Comparison of ENCODE assay signal across 14 cellular contexts in genomic region chr21:45056505-45056904, GRCh38.
"Had no signal": no experiment of that assay in that cellular context is flagged by ENCODE, and none has a peak within 500 bp of the region (broad histone marks: within the 10 kb centered on the region; RNA-seq: fewer than 3 reads in every experiment).

No MANE protein-coding gene starts in this region.

- H3K4me3 ChIP-seq: lower lobe of right lung, SK-N-MC, smooth muscle cell had no signal

- H3K9me3 ChIP-seq: lower lobe of right lung had no signal

- ATAC-seq: esophagus mucosa, lower lobe of right lung had no signal

- H3K36me3 ChIP-seq: lower lobe of right lung had no signal

- H3K4me1 ChIP-seq: lower lobe of right lung had no signal

- H3K27ac ChIP-seq: lower lobe of right lung, SK-N-MC had no signal

- DNase-seq: activated CD4-positive, alpha-beta T cell treated with anti-CD3 and anti-CD28 coated beads, Interleukin-2, amount 50 U/mL, for 1 hour; activated CD4-positive, CD25-positive, alpha-beta regulatory T cell; activated naive CD4-positive, alpha-beta T cell treated with Interleukin-2 at 50 U/mL for 16 hours; activated T-cell treated with anti-CD3 and anti-CD28 coated beads for 4 hours; dorsolateral prefrontal cortex; lower lobe of right lung; midbrain; stimulated activated CD4-positive, alpha-beta T cell treated with anti-CD3 and anti-CD28 coated beads, Interleukin-4, amount 100 ng/mL, for 4 hours; stimulated activated CD8-positive, alpha-beta memory T cell treated with anti-CD3 and anti-CD28 coated beads, Interleukin-4, amount 100 ng/mL, for 48 hours; stimulated activated naive CD4-positive, alpha-beta T cell treated with Interleukin-2 at 50 U/mL for 16 hours; substantia nigra had no signal
